ENCODE assay signal across 19 cellular contexts in the genomic region with DNA sequence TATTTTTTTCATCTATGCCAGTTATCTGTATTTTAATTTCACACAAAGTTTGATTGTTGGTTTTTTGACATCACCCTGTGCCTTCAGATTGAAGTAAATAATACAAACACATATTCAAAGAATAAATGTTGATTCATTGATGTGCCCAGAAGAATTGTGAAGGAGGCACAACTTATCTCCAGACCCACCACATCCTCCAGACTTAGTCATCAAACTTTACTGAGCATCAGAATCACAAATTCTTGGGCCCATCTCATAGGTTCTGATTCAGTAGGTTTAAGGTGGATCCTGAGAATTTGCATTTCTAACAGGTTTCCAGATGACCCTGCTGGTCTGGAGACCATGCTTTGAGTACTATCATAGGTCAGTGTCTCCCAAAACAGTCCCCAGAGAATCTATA.
"Had no signal": no experiment of that assay in that cellular context is flagged by ENCODE, and none has a peak within 500 bp of the region (broad histone marks: within the 10 kb centered on the region; RNA-seq: fewer than 3 reads in every experiment).

No MANE protein-coding gene starts in this region.

- H3K36me3 ChIP-seq: esophagus squamous epithelium, neutrophil, right lobe of liver, stomach, thoracic aorta, transverse colon had no signal

- H3K27me3 Mint-ChIP-seq: dendritic cell treated with granulocyte-macrophage colony-stimulating factor and Interleukin-4, amounts not matched to agents 40 ng/mL and 50 ng/mL, for 4 days had no signal

- H3K9me3 ChIP-seq: esophagus squamous epithelium, mucosa of descending colon, neutrophil, psoas muscle, right lobe of liver, stomach, thoracic aorta, transverse colon had no signal

- H3K27ac ChIP-seq: esophagus squamous epithelium, neutrophil, psoas muscle, right lobe of liver, stomach, thoracic aorta, transverse colon had no signal

- H3K27me3 ChIP-seq: esophagus squamous epithelium, neutrophil, right lobe of liver, stomach, transverse colon had no signal

- H3K4me1 Mint-ChIP-seq: naive thymus-derived CD8-positive, alpha-beta T cell; stimulated activated naive B cell treated with anti-CD40 and anti-IgM and Interleukin-4, amounts not matched to agents 10 μg/mL and 1 μg/mL and 100 μg/mL, for 72 hours had no signal

- H3K9me3 Mint-ChIP-seq: dendritic cell treated with granulocyte-macrophage colony-stimulating factor and Interleukin-4, amounts not matched to agents 40 ng/mL and 50 ng/mL, for 4 days; effector memory CD8-positive, alpha-beta T cell; stimulated activated naive B cell treated with anti-CD40 and anti-IgM and Interleukin-4, amounts not matched to agents 10 μg/mL and 1 μg/mL and 100 μg/mL, for 72 hours had no signal

- H3K4me3 ChIP-seq: esophagus squamous epithelium, mucosa of descending colon, psoas muscle, right lobe of liver, stomach, thoracic aorta, transverse colon had no signal

- H3K4me3 Mint-ChIP-seq: dendritic cell treated with granulocyte-macrophage colony-stimulating factor and Interleukin-4, amounts not matched to agents 40 ng/mL and 50 ng/mL, for 4 days; effector memory CD8-positive, alpha-beta T cell; naive thymus-derived CD8-positive, alpha-beta T cell; stimulated activated naive B cell treated with anti-CD40 and anti-IgM and Interleukin-4, amounts not matched to agents 10 μg/mL and 1 μg/mL and 100 μg/mL, for 72 hours had no signal

- ATAC-seq: effector memory CD8-positive, alpha-beta T cell; mucosa of descending colon; naive thymus-derived CD8-positive, alpha-beta T cell; psoas muscle; stimulated activated naive B cell treated with anti-CD40 and anti-IgM and Interleukin-4, amounts not matched to agents 10 μg/mL and 1 μg/mL and 100 μg/mL, for 72 hours had no signal

- H3K36me3 Mint-ChIP-seq: naive thymus-derived CD8-positive, alpha-beta T cell; stimulated activated naive B cell treated with anti-CD40 and anti-IgM and Interleukin-4, amounts not matched to agents 10 μg/mL and 1 μg/mL and 100 μg/mL, for 72 hours had no signal

- H3K27ac Mint-ChIP-seq: dendritic cell treated with granulocyte-macrophage colony-stimulating factor and Interleukin-4, amounts not matched to agents 40 ng/mL and 50 ng/mL, for 4 days; effector memory CD8-positive, alpha-beta T cell; naive thymus-derived CD8-positive, alpha-beta T cell; stimulated activated naive B cell treated with anti-CD40 and anti-IgM and Interleukin-4, amounts not matched to agents 10 μg/mL and 1 μg/mL and 100 μg/mL, for 72 hours had no signal

- DNase-seq: effector memory CD8-positive, alpha-beta T cell; esophagus squamous epithelium; head of caudate nucleus; hippocampal formation; kidney glomerular epithelial cell; mucosa of descending colon; naive thymus-derived CD8-positive, alpha-beta T cell; psoas muscle; retina; right lobe of liver; stimulated activated CD4-positive, alpha-beta T cell treated with anti-CD3 and anti-CD28 coated beads, Interleukin-2, amount 100 ng/mL, for 24 hours; stimulated activated CD4-positive, alpha-beta T cell treated with anti-CD3 and anti-CD28 coated beads, Interleukin-4, amount 100 ng/mL, for 4 hours; stimulated activated naive B cell treated with anti-CD40 and anti-IgM and Interleukin-4, amounts not matched to agents 10 μg/mL and 1 μg/mL and 100 μg/mL, for 72 hours; stomach; substantia nigra; transverse colon had no signal

- H3K4me1 ChIP-seq: esophagus squamous epithelium, psoas muscle, right lobe of liver, stomach, transverse colon had no signal
